In genomic region chr11:75406338-75406777, GRCh38 we compare ENCODE assay signal across 1 cellular context.
TF ChIP-seq lines count a peak whose summit lies in the region.

No MANE protein-coding gene starts in this region.

TF ChIP-seq in H1, 55 proteins besides CTCF, POLR2A, EP300 and RAD21:
- TF ChIP-seq POLR2AphosphoS5 (IDR thresholded peaks at IDR 0.05; ENCODE audit: low read depth, low read length) (peak; percentile 93), CREB1 (IDR thresholded peaks at IDR 0.05) (no peak), HDAC6 (IDR thresholded peaks at IDR 0.05; ENCODE audit: low read depth, low read length) (no peak)
